In genomic region chr6:14713561-14713960, GRCh38 we compare ENCODE assay signal across 19 cellular contexts.
A peak's percentile ranks its signal among the peaks of the same experiment; 100 is the strongest.
DNase-seq lines count a peak whose midpoint lies in the region; ATAC-seq, FAIRE-seq and TF ChIP-seq lines count a peak whose summit lies in the region.
"Had no signal": no experiment of that assay in that cellular context is flagged by ENCODE, and none has a peak within 500 bp of the region (broad histone marks: within the 10 kb centered on the region; RNA-seq: fewer than 3 reads in every experiment).

No MANE protein-coding gene starts in this region.

- DNase-seq in astrocyte (ENCODE audit: low read depth) (no peak), left ventricle myocardium inferior (no peak), smooth muscle cell (lab: John Stamatoyannopoulos, UW; ENCODE audit: unreplicated experiment) (no peak), HEK293T (ENCODE audit: extremely low spot score) (no peak), D721Med (ENCODE audit: insufficient read length, low spot score) (no peak)
- DNase-seq: activated CD8-positive, alpha-beta T cell treated with anti-CD3 and anti-CD28 coated beads, Interleukin-2, amount 10 ng/mL, durations not matched to agents 7 days and 5 days; activated naive CD4-positive, alpha-beta T cell treated with Interleukin-2 at 50 U/mL for 16 hours; DMS79; mesendoderm; NCI-H1417 treated with DMSO at 0.1 percent for 48 hours; SK-N-SH; stimulated activated naive CD8-positive, alpha-beta T cell treated with anti-CD3 and anti-CD28 coated beads, Interleukin-15, Interleukin-2, amounts not matched to agents 100 U/mL and 50 U/mL, for 24 hours had no signal

- H3K9ac ChIP-seq in astrocyte (ENCODE audit: low read length) (peak overlapping the region; percentile 77), smooth muscle cell (ENCODE audit: low read depth) (no peak overlapping the region)
- H3K9ac ChIP-seq: SK-N-SH had no signal

- peaks cover 6% of the 10 kb centered on the region for H3K27me3 Mint-ChIP-seq in astrocyte (ENCODE audit: low read depth, unreplicated experiment)
- H3K27me3 Mint-ChIP-seq: IgD-negative memory B cell had no signal

- H3K36me3 Mint-ChIP-seq in astrocyte (ENCODE audit: low read depth, unreplicated experiment) = no peaks in the 10 kb centered on the region
- H3K36me3 Mint-ChIP-seq: brain, IgD-negative memory B cell had no signal

- FAIRE-seq in astrocyte (lab: Jason Lieb, UNC) = no peak
- no peak for FAIRE-seq in D721Med (lab: Jason Lieb, UNC)
- FAIRE-seq: H54 had no signal

- H3K9me3 ChIP-seq in KOPT-K1 (ENCODE audit: insufficient read depth, low read length, poor library complexity, severe bottlenecking) (peaks cover 3% of the 10 kb centered on the region), astrocyte (ENCODE audit: insufficient read depth, low read depth, low read length) (no peaks in the 10 kb centered on the region), left ventricle myocardium inferior (replicated peaks) (peaks cover 10% of the 10 kb centered on the region), smooth muscle cell (replicated peaks; ENCODE audit: low read depth) (no peaks in the 10 kb centered on the region)
- H3K9me3 ChIP-seq: SK-N-SH, uterus had no signal

- no peak overlapping the region for H3K4me3 Mint-ChIP-seq in astrocyte (ENCODE audit: unreplicated experiment)
- H3K4me3 Mint-ChIP-seq: activated CD8-positive, alpha-beta T cell treated with anti-CD3 and anti-CD28 coated beads, Interleukin-2, amount 10 ng/mL, durations not matched to agents 7 days and 5 days; IgD-negative memory B cell had no signal

- H2AFZ ChIP-seq in astrocyte (ENCODE audit: low read depth, low read length) (peak overlapping the region; percentile 59), smooth muscle cell (ENCODE audit: low read depth) (no peak overlapping the region)

- peak overlapping the region; percentile 42 for H3K27ac Mint-ChIP-seq in astrocyte (ENCODE audit: unreplicated experiment)
- H3K27ac Mint-ChIP-seq: activated CD8-positive, alpha-beta T cell treated with anti-CD3 and anti-CD28 coated beads, Interleukin-2, amount 10 ng/mL, durations not matched to agents 7 days and 5 days had no signal

- no peak for TF ChIP-seq CTCF in astrocyte (IDR thresholded peaks at IDR 0.05; ENCODE audit: insufficient read depth, low read depth, low read length)
- no peak for TF ChIP-seq CTCF in left ventricle myocardium inferior (IDR thresholded peaks at IDR 0.05; ENCODE audit: borderline replicate concordance)
- TF ChIP-seq CTCF in smooth muscle cell (IDR thresholded peaks at IDR 0.05; ENCODE audit: borderline replicate concordance, insufficient read depth, poor library complexity, severe bottlenecking) = no peak
- no peak for TF ChIP-seq CTCF in D721Med (IDR thresholded peaks at IDR 0.05; ENCODE audit: insufficient read depth, missing control alignments)

- WGBS in smooth muscle cell (ENCODE audit: low lambda C conversion rate) = 90% methylated on average over 6 of the region's 6 CpGs

- ATAC-seq in HG03571 (IDR thresholded peaks at IDR 0.05; ENCODE audit: unreplicated experiment) = no peak
- ATAC-seq: activated CD8-positive, alpha-beta T cell treated with anti-CD3 and anti-CD28 coated beads, Interleukin-2, amount 10 ng/mL, durations not matched to agents 7 days and 5 days; stimulated activated naive CD8-positive, alpha-beta T cell treated with anti-CD3 and anti-CD28 coated beads, Interleukin-15, Interleukin-2, amounts not matched to agents 100 U/mL and 50 U/mL, for 24 hours had no signal

- H3K4me2 ChIP-seq in astrocyte (ENCODE audit: low read length) (peak overlapping the region; percentile 48), smooth muscle cell (no peak overlapping the region)
- H3K4me2 ChIP-seq: SK-N-SH had no signal

- H4K20me1 ChIP-seq in astrocyte (ENCODE audit: insufficient read depth, low read length) (no peaks in the 10 kb centered on the region), smooth muscle cell (ENCODE audit: low read depth) (no peaks in the 10 kb centered on the region)

- peaks cover 11% of the 10 kb centered on the region for H3F3A ChIP-seq in smooth muscle cell (ENCODE audit: low read depth)

- H3K27ac ChIP-seq in KOPT-K1 (ENCODE audit: low read depth, low read length, poor library complexity, severe bottlenecking) (peak overlapping the region; percentile 47), astrocyte (ENCODE audit: low read depth, low read length) (peak overlapping the region; percentile 93), left ventricle myocardium inferior (replicated peaks) (peak overlapping the region; percentile 61), smooth muscle cell (ENCODE audit: low read depth) (peak overlapping the region; percentile 91)

- H3K36me3 ChIP-seq in KOPT-K1 (ENCODE audit: insufficient read depth, low read length) (no peaks in the 10 kb centered on the region), astrocyte (ENCODE audit: insufficient read depth, low read length) (no peaks in the 10 kb centered on the region), left ventricle myocardium inferior (no peaks in the 10 kb centered on the region), smooth muscle cell (ENCODE audit: low read depth) (no peaks in the 10 kb centered on the region)
- H3K36me3 ChIP-seq: uterus had no signal

- POLR2A ChIA-PET in HEK293T (lab: Yijun Ruan, JAX) = no interaction called here

- H3K4me3 ChIP-seq in astrocyte (ENCODE audit: insufficient read depth, low read depth, low read length) = no peak overlapping the region
- H3K4me3 ChIP-seq in left ventricle myocardium inferior = no peak overlapping the region
- H3K4me3 ChIP-seq in smooth muscle cell = no peak overlapping the region
- H3K4me3 ChIP-seq: skin epidermis, uterus had no signal

- H3K79me2 ChIP-seq in astrocyte (ENCODE audit: insufficient read depth, low read length) (no peaks in the 10 kb centered on the region), smooth muscle cell (ENCODE audit: low read depth) (no peaks in the 10 kb centered on the region)

- peaks cover 25% of the 10 kb centered on the region for H3K4me1 Mint-ChIP-seq in astrocyte (ENCODE audit: low read depth, unreplicated experiment)

- peaks cover 4% of the 10 kb centered on the region for H3K9me3 Mint-ChIP-seq in astrocyte (ENCODE audit: unreplicated experiment)

- CTCF ChIA-PET in HEK293T (lab: Yijun Ruan, JAX) = no interaction called here

- peaks cover 35% of the 10 kb centered on the region for H3K4me1 ChIP-seq in astrocyte (ENCODE audit: insufficient read depth, low read length)
- peaks cover 41% of the 10 kb centered on the region for H3K4me1 ChIP-seq in left ventricle myocardium inferior
- H3K4me1 ChIP-seq in smooth muscle cell (ENCODE audit: low read depth) = peaks cover 3% of the 10 kb centered on the region
- H3K4me1 ChIP-seq: uterus had no signal

- H3K27me3 ChIP-seq in astrocyte (ENCODE audit: insufficient read depth, low read length) = no peaks in the 10 kb centered on the region
- no peaks in the 10 kb centered on the region for H3K27me3 ChIP-seq in left ventricle myocardium inferior (ENCODE audit: low read depth)
- no peaks in the 10 kb centered on the region for H3K27me3 ChIP-seq in smooth muscle cell (ENCODE audit: low read depth)
- H3K27me3 ChIP-seq: uterus had no signal

- intact Hi-C loops in left ventricle myocardium inferior (cut with micrococcal nuclease) = no loop called here

TF ChIP-seq in HEK293T, 16 proteins besides CTCF, POLR2A, EP300 and RAD21:
- TF ChIP-seq HDGF (IDR thresholded peaks at IDR 0.05; ENCODE audit: borderline replicate concordance) = no peak
- TF ChIP-seq ARNT (IDR thresholded peaks at IDR 0.05) = no peak
- TF ChIP-seq LEF1 (IDR thresholded peaks at IDR 0.05; ENCODE audit: borderline replicate concordance) = no peak
- TF ChIP-seq ZNF384 (IDR thresholded peaks at IDR 0.05) = no peak
- no peak for TF ChIP-seq L3MBTL2 (conservative IDR thresholded peaks at IDR 0.05)
- no peak for TF ChIP-seq NFRKB (IDR thresholded peaks at IDR 0.05)
- TF ChIP-seq PKNOX1 (IDR thresholded peaks at IDR 0.05) = no peak
- no peak for TF ChIP-seq CTBP1 (IDR thresholded peaks at IDR 0.05; ENCODE audit: borderline replicate concordance)
- TF ChIP-seq SUZ12 (IDR thresholded peaks at IDR 0.05) = no peak
- TF ChIP-seq SP1 (IDR thresholded peaks at IDR 0.05) = no peak
- no peak for TF ChIP-seq BHLHE40 (IDR thresholded peaks at IDR 0.05; ENCODE audit: borderline replicate concordance)
- no peak for TF ChIP-seq TARDBP (IDR thresholded peaks at IDR 0.05)
- TF ChIP-seq FOXK2 (IDR thresholded peaks at IDR 0.05) = no peak
